ENCODE assay signal across 15 cellular contexts in genomic region chr16:82201906-82202305, GRCh38.
"Had no signal": no experiment of that assay in that cellular context is flagged by ENCODE, and none has a peak within 500 bp of the region (broad histone marks: within the 10 kb centered on the region; RNA-seq: fewer than 3 reads in every experiment).

No MANE protein-coding gene starts in this region.

- DNase-seq: dermis blood vessel endothelial cell; endodermal cell; foreskin melanocyte; heart left ventricle; hippocampal formation; left colon; mesendoderm; naive thymus-derived CD4-positive, alpha-beta T cell; posterior cingulate gyrus; spleen; stimulated activated CD4-positive, alpha-beta T cell treated with anti-CD3 and anti-CD28 coated beads, Interleukin-15, amount 100 ng/mL, for 24 hours; stimulated activated CD4-positive, alpha-beta T cell treated with anti-CD3 and anti-CD28 coated beads, Interleukin-1b, Interleukin-23, amount 100 ng/mL, for 48 hours; stimulated activated CD4-positive, alpha-beta T cell treated with anti-CD3 and anti-CD28 coated beads, Interleukin-4, amount 100 ng/mL, for 24 hours; tibial artery; upper lobe of left lung had no signal
